ENCODE assay signal across 8 cellular contexts in genomic region chr9:134326754-134327526, GRCh38. TPM values are rescaled to one million over a fixed set of nuclear protein-coding genes. Genes with fewer than 3 reads are reported as not detected.
DNase-seq lines count a peak whose midpoint lies in the region; ATAC-seq and TF ChIP-seq lines count a peak whose summit lies in the region.

No MANE protein-coding gene starts in this region.

- H3K9me3 ChIP-seq in ascending aorta = no peaks in the 10 kb centered on the region

- no peak overlapping the region for H3K27ac Mint-ChIP-seq in stimulated activated naive B cell treated with anti-CD40 and anti-IgM and Interleukin-4, amounts not matched to agents 10 μg/mL and 1 μg/mL and 100 μg/mL, for 72 hours

- TF ChIP-seq CTCF in AG04449 (IDR thresholded peaks at IDR 0.05; ENCODE audit: insufficient read depth, low read length, missing control alignments) = no peak
- no peak for TF ChIP-seq CTCF in HFF-Myc (IDR thresholded peaks at IDR 0.05; ENCODE audit: low read depth, low read length, missing control alignments)
- no peak for TF ChIP-seq CTCF in ascending aorta (IDR thresholded peaks at IDR 0.05)

- H3K27me3 Mint-ChIP-seq in stimulated activated naive B cell treated with anti-CD40 and anti-IgM and Interleukin-4, amounts not matched to agents 10 μg/mL and 1 μg/mL and 100 μg/mL, for 72 hours = peaks cover 13 to 30% of the 10 kb centered on the region in 2 donors

- H3K36me3 ChIP-seq in ascending aorta = no peaks in the 10 kb centered on the region

- POLR2A ChIA-PET in AG04449 (lab: Yijun Ruan, JAX) = interaction anchor here (0.6 to 2.8 kb wide), 4 partner anchors 9 to 156 kb away, joined by 3 to 16 read pairs (median 4); no protein-coding TSS in a partner anchor

- CTCF ChIA-PET in AG04449 (lab: Yijun Ruan, JAX) = interaction anchor here (1.0 to 2.8 kb wide), 10 partner anchors 9 to 164 kb away, joined by 3 to 39 read pairs (median 6); no protein-coding TSS in a partner anchor

- no peaks in the 10 kb centered on the region for H3K27me3 ChIP-seq in ascending aorta

- H3K9me3 Mint-ChIP-seq in stimulated activated naive B cell treated with anti-CD40 and anti-IgM and Interleukin-4, amounts not matched to agents 10 μg/mL and 1 μg/mL and 100 μg/mL, for 72 hours = no peaks in the 10 kb centered on the region

- intact Hi-C loops in ascending aorta (cut with DNase I) = loop anchor here (1.0 to 5.0 kb wide), 6 partner anchors 163 to 1765 kb away; partner anchors contain the start of genes BRD3OS, CAMSAP1, COL5A1 and RNU6ATAC

- peak overlapping the region; percentile 44 to 60 for H3K4me3 Mint-ChIP-seq in stimulated activated naive B cell treated with anti-CD40 and anti-IgM and Interleukin-4, amounts not matched to agents 10 μg/mL and 1 μg/mL and 100 μg/mL, for 72 hours

- peak overlapping the region; percentile 90 to 91 for H3K27ac ChIP-seq in ascending aorta

- H3K4me1 ChIP-seq in ascending aorta = peaks cover 21 to 66% of the 10 kb centered on the region in 2 donors

- peaks cover 10 to 29% of the 10 kb centered on the region in 2 donors for H3K4me1 Mint-ChIP-seq in stimulated activated naive B cell treated with anti-CD40 and anti-IgM and Interleukin-4, amounts not matched to agents 10 μg/mL and 1 μg/mL and 100 μg/mL, for 72 hours

- no peak for DNase-seq in AG04449 (ENCODE audit: low read depth, low spot score)
- no peak for DNase-seq in HFF-Myc (ENCODE audit: extremely low read depth, low read depth)
- no peak for DNase-seq in ascending aorta (ENCODE audit: low spot score in 2 of 2)
- DNase-seq in iPS-NIHi11 (ENCODE audit: low spot score) = peak; percentile 78
- DNase-seq in stimulated activated naive B cell treated with anti-CD40 and anti-IgM and Interleukin-4, amounts not matched to agents 10 μg/mL and 1 μg/mL and 100 μg/mL, for 72 hours = no peak
- no peak for DNase-seq in NCI-H187 treated with DMSO at 0.1 percent for 48 hours (lab: John Stamatoyannopoulos, UW)
- no peak for DNase-seq in stimulated activated CD8-positive, alpha-beta memory T cell treated with anti-CD3 and anti-CD28 coated beads, Interleukin-4, amount 100 ng/mL, for 48 hours

- peak overlapping the region; percentile 72 for H3K4me3 ChIP-seq in AG04449 (ENCODE audit: low read depth, low read length)
- H3K4me3 ChIP-seq in HFF-Myc (replicated peaks; ENCODE audit: low read depth, low read length) = peak overlapping the region; percentile 70
- peak overlapping the region; percentile 85 to 91 for H3K4me3 ChIP-seq in ascending aorta

- no peaks in the 10 kb centered on the region for H3K36me3 Mint-ChIP-seq in stimulated activated naive B cell treated with anti-CD40 and anti-IgM and Interleukin-4, amounts not matched to agents 10 μg/mL and 1 μg/mL and 100 μg/mL, for 72 hours

- peak in 1 of 2 donors; percentile 38 for ATAC-seq in stimulated activated naive B cell treated with anti-CD40 and anti-IgM and Interleukin-4, amounts not matched to agents 10 μg/mL and 1 μg/mL and 100 μg/mL, for 72 hours (replicated peaks)
- ATAC-seq in GM21526 (IDR thresholded peaks at IDR 0.05; ENCODE audit: low FRiP score, unreplicated experiment) = no peak

RNA-seq across cellular contexts. Expression of gene RXRA, which starts 0.7 kb away (rescaled TPM):
- 64.1 TPM for total RNA-seq in ascending aorta
